ENCODE assay signal across 27 cellular contexts in the genomic region with DNA sequence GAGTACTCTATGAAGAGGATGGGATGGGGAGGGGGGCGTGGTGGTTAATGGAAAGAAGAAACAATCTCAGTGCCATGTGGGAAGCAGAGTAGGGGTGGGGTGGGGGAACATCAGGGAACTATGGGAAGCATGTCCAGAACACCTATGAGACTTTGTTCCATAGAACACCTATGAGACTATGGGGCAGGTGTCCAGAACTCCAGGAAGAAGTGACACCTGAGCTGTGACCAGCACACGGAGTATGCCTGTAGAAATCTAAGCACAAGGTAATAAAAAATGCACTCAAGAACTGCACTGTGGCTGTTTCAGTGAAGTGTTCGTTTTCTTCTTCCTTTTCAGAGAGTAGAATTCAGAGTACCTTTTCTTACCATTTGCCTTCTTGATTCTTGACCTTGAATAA.
"Had no signal": no experiment of that assay in that cellular context is flagged by ENCODE, and none has a peak within 500 bp of the region (broad histone marks: within the 10 kb centered on the region; RNA-seq: fewer than 3 reads in every experiment).

No MANE protein-coding gene starts in this region.

- H3K27me3 ChIP-seq: adrenal gland, body of pancreas, esophagus squamous epithelium, heart right ventricle had no signal

- H3K4me3 ChIP-seq: adrenal gland, body of pancreas, esophagus squamous epithelium, gastroesophageal sphincter, heart right ventricle had no signal

- H3K36me3 ChIP-seq: adrenal gland, esophagus squamous epithelium, gastroesophageal sphincter, heart right ventricle had no signal

- DNase-seq: activated CD4-positive, alpha-beta memory T cell treated with anti-CD3 and anti-CD28 coated beads for 36 hours; activated CD4-positive, alpha-beta T cell treated with anti-CD3 and anti-CD28 coated beads for 36 hours; activated CD4-positive, alpha-beta T cell treated with anti-CD3 and anti-CD28 coated beads, Interleukin-2, amount 10 ng/mL, durations not matched to agents 24 days and 14 days; activated CD4-positive, CD25-positive, alpha-beta regulatory T cell; activated CD4-positive, CD25-positive, alpha-beta regulatory T cell treated with anti-CD3 and anti-CD28 coated beads, Interleukin-2, amount 50 U/mL, for 72 hours; activated CD8-positive, alpha-beta memory T cell treated with anti-CD3 and anti-CD28 coated beads, Interleukin-2, amount 10 ng/mL, durations not matched to agents 7 days and 5 days; activated CD8-positive, alpha-beta memory T cell treated with anti-CD3 and anti-CD28 coated beads, Interleukin-2, amount 50 U/mL, for 4 hours; activated CD8-positive, alpha-beta T cell treated with anti-CD3 and anti-CD28 coated beads, Interleukin-2, amount 10 ng/mL, durations not matched to agents 7 days and 5 days; activated effector memory CD4-positive, alpha-beta T cell treated with anti-CD3 and anti-CD28 coated beads, Interleukin-2, amount 50 U/mL, for 16 hours; activated naive CD4-positive, alpha-beta T cell treated with anti-CD3 and anti-CD28 coated beads for 36 hours; activated naive CD8-positive, alpha-beta T cell treated with anti-CD3 and anti-CD28 coated beads for 36 hours; activated naive CD8-positive, alpha-beta T cell treated with anti-CD3 and anti-CD28 coated beads, Interleukin-2, amount 50 U/mL, for 24 hours; activated T-cell treated with anti-CD3 and anti-CD28 coated beads, Interleukin-2, amount 50 U/mL, for 1 hour; activated T-cell treated with anti-CD3 and anti-CD28 coated beads, Interleukin-2, amount 50 U/mL, for 48 hours; adrenal gland; amygdala; aorta; body of pancreas; caudate nucleus; effector CD8-positive, alpha-beta T cell; esophagus squamous epithelium; foreskin melanocyte; heart right ventricle; T-helper 17 cell; T1000 had no signal

- H3K27ac ChIP-seq: adrenal gland, body of pancreas, epithelial cell of prostate, esophagus squamous epithelium, gastroesophageal sphincter, heart right ventricle had no signal

- ATAC-seq: activated CD4-positive, alpha-beta T cell treated with anti-CD3 and anti-CD28 coated beads for 36 hours; activated CD8-positive, alpha-beta memory T cell treated with anti-CD3 and anti-CD28 coated beads, Interleukin-2, amount 10 ng/mL, durations not matched to agents 7 days and 5 days; activated CD8-positive, alpha-beta T cell treated with anti-CD3 and anti-CD28 coated beads, Interleukin-2, amount 10 ng/mL, durations not matched to agents 7 days and 5 days; activated naive CD8-positive, alpha-beta T cell treated with anti-CD3 and anti-CD28 coated beads, Interleukin-2, amount 50 U/mL, for 24 hours; body of pancreas; gastroesophageal sphincter; heart right ventricle; T-helper 17 cell had no signal

- H3K4me1 ChIP-seq: adrenal gland, esophagus squamous epithelium, gastroesophageal sphincter, heart right ventricle had no signal

- H3K9me3 ChIP-seq: adrenal gland, body of pancreas, esophagus squamous epithelium, gastroesophageal sphincter, heart right ventricle had no signal
